Comparison of ENCODE assay signal across 8 cellular contexts in genomic region chr11:6681949-6682348, GRCh38. TPM values are rescaled to one million over a fixed set of nuclear protein-coding genes. Genes with fewer than 3 reads are reported as not detected.
DNase-seq lines count a peak whose midpoint lies in the region; ATAC-seq and TF ChIP-seq lines count a peak whose summit lies in the region.

No MANE protein-coding gene starts in this region.

- H3K9me3 Mint-ChIP-seq in natural killer cell, result no peaks in the 10 kb centered on the region

- ATAC-seq in natural killer cell, result no peak
- no peak for ATAC-seq in HG02763 (IDR thresholded peaks at IDR 0.05; ENCODE audit: unreplicated experiment)
- no peak for ATAC-seq in GM18873 (IDR thresholded peaks at IDR 0.05; ENCODE audit: low FRiP score, unreplicated experiment)
- ATAC-seq in left ventricle myocardium superior, result no peak

- H3K4me3 Mint-ChIP-seq in natural killer cell, result peak overlapping the region; percentile 99

- no peaks in the 10 kb centered on the region for H3K36me3 Mint-ChIP-seq in natural killer cell

- intact Hi-C loops in natural killer cell (cut with micrococcal nuclease), result loop anchor here (2.0 kb wide), 1 partner anchor 201 kb away; the partner anchor contains the start of genes ARFIP2 and TIMM10B
- intact Hi-C loops in left ventricle myocardium superior (cut with micrococcal nuclease), result loop anchor here (2.0 kb wide), 1 partner anchor 69 kb away; the partner anchor contains the start of gene TAF10

- peaks cover 24 to 31% of the 10 kb centered on the region in 2 donors for H3K4me1 Mint-ChIP-seq in natural killer cell

- no peak for DNase-seq in Jurkat, Clone E6-1 (ENCODE audit: low read depth, low spot score)
- DNase-seq in cardiac fibroblast (ENCODE audit: low read depth in 2 of 2) (peak in 1 of 2 donors; percentile 32), natural killer cell (no peak), NCI-H524 (lab: John Stamatoyannopoulos, UW) (no peak), left ventricle myocardium superior (no peak)

- H3K27ac ChIP-seq in C4-2B, result peak overlapping the region; percentile 90

- peak overlapping the region; percentile 82 for H3K4me3 ChIP-seq in Jurkat, Clone E6-1 (ENCODE audit: low read length)
- H3K4me3 ChIP-seq in cardiac fibroblast (replicated peaks in 1 of 2; ENCODE audit: low read depth in 2 of 2, low read length in 2 of 2), result peak overlapping the region; percentile 96 to 98

- TF ChIP-seq CTCF in C4-2B (conservative IDR thresholded peaks at IDR 0.05), result no peak
- no peak for TF ChIP-seq CTCF in cardiac fibroblast (IDR thresholded peaks at IDR 0.05; ENCODE audit: low read depth, low read length)
- TF ChIP-seq CTCF in natural killer cell (IDR thresholded peaks at IDR 0.05), result no peak

- H3K27me3 Mint-ChIP-seq in natural killer cell (ENCODE audit: low read depth in 2 of 2), result no peaks in the 10 kb centered on the region

- H3K27ac Mint-ChIP-seq in natural killer cell, result peak overlapping the region in 1 of 2 donors; percentile 99

RNA-seq across cellular contexts. Expression of gene MRPL17, which starts 1.2 kb away (rescaled TPM):
- 162 TPM for polyA plus RNA-seq in Jurkat, Clone E6-1 (2012; ENCODE audit: insufficient read depth, insufficient read length)
- 10 to 100 TPM in 2 of 3 donors, 1 to 10 TPM in 1; 9.0 to 11.8 (median 11.4) TPM for total RNA-seq in natural killer cell
- total RNA-seq in left ventricle myocardium superior, result 49.7 TPM

RNA-seq across cellular contexts. Expression of gene DCHS1, which starts 26.3 kb away (rescaled TPM):
- 4.9 TPM for polyA plus RNA-seq in Jurkat, Clone E6-1 (2012; ENCODE audit: insufficient read depth, insufficient read length)
- 1 to 10 TPM in 1 of 3 donors, under 1 TPM in 2; 0.49 to 1.0 (median 0.83) TPM for total RNA-seq in natural killer cell
- 8.8 TPM for total RNA-seq in left ventricle myocardium superior
